ENCODE assay signal across 8 cellular contexts in the genomic region with DNA sequence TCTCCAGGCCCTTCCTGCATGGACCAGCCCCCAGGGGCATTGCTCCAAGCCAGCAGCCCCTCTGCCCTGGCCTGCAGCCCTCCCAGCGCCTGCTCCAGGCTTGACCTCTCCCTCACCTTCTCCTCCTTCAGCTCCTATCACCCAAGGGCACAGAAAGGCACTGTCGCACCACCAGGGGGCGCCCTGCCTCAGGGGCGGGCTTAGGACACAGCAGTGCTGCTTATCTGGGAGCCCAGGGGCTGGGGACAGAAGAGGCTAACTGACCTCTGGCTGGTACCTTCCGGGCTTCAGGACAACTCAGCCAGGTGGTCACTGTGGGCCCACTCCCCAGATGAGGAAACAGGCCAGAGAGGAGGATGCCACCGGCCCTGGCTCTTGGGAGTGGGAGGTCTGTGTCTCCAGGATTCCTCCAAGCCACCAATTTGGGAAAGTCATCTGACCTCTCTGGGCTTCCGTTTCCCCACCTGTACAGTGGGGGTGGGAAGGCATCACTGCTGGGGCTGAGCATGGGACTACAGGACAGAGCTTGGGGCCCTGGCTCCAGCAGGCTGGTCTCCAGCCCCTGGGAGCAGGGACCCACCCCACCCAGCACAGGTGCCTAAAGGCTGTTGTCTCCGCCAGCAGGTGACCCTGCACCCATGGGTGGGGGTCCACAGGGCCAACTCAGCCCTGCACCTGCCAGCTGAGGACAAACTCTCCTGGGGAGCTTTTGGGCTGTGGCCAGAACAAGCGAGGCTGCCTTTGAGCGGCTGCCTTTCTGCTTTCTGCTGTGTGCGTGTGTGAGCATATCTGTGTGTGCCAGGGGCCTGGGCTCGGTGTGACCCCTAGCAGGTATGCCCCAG. TPM values are rescaled to one million over a fixed set of nuclear protein-coding genes. Genes with fewer than 3 reads are reported as not detected.
A peak's percentile ranks its signal among the peaks of the same experiment; 100 is the strongest.
DNase-seq lines count a peak whose midpoint lies in the region; ATAC-seq, FAIRE-seq and TF ChIP-seq lines count a peak whose summit lies in the region.

No MANE protein-coding gene starts in this region.

- no peak overlapping the region for H3K27ac ChIP-seq in psoas muscle

- intact Hi-C loops in left cardiac atrium (cut with DNase I), result loop anchor here (2.0 to 10.0 kb wide), 5 partner anchors 82 to 264 kb away; no protein-coding TSS in a partner anchor
- intact Hi-C loops in psoas muscle (cut with DNase I), result loop anchor here (1.0 to 5.0 kb wide), 6 partner anchors 62 to 262 kb away; a partner anchor contains a TSS

- peak; percentile 53 for FAIRE-seq in urothelium cell line (lab: Jason Lieb, UNC)

- 29 to 37% (median 35%) methylated on average over 10 to 12 of the region's 12 CpGs for WGBS in psoas muscle, 3 donors

- H3K4me1 ChIP-seq in psoas muscle, result peaks cover 2% of the 10 kb centered on the region

- peak; percentile 82 for DNase-seq in AG20443 (ENCODE audit: low spot score)
- peak; percentile 96 for DNase-seq in NCI-H1694 (lab: John Stamatoyannopoulos, UW)
- peak; percentile 82 for DNase-seq in T-helper 2 cell treated with Interferon-gamma antibody and Interleukin-4, amounts not matched to agents 5 μg/mL and 100 μg/mL, for 36 hours (ENCODE audit: low spot score)
- DNase-seq in amniotic epithelial cell (ENCODE audit: low read depth), result peak; percentile 62
- peak; percentile 83 for DNase-seq in left cardiac atrium
- DNase-seq in psoas muscle, result peak; percentile 88 to 92
- DNase-seq in urothelium cell line (ENCODE audit: low spot score), result peak; percentile 68

- no peaks in the 10 kb centered on the region for H3K9me3 ChIP-seq in psoas muscle

- peak overlapping the region; percentile 60 for H3K27ac Mint-ChIP-seq in T-helper 2 cell treated with Interferon-gamma antibody and Interleukin-4, amounts not matched to agents 5 μg/mL and 100 μg/mL, for 36 hours

- peaks cover 12% of the 10 kb centered on the region for H3K4me1 Mint-ChIP-seq in T-helper 2 cell treated with Interferon-gamma antibody and Interleukin-4, amounts not matched to agents 5 μg/mL and 100 μg/mL, for 36 hours (ENCODE audit: low read depth)

- H3K27me3 Mint-ChIP-seq in T-helper 2 cell treated with Interferon-gamma antibody and Interleukin-4, amounts not matched to agents 5 μg/mL and 100 μg/mL, for 36 hours (ENCODE audit: low read depth), result peaks cover 10% of the 10 kb centered on the region

- TF ChIP-seq CTCF in psoas muscle (IDR thresholded peaks at IDR 0.05), result peak; percentile 97

- H3K36me3 Mint-ChIP-seq in T-helper 2 cell treated with Interferon-gamma antibody and Interleukin-4, amounts not matched to agents 5 μg/mL and 100 μg/mL, for 36 hours (ENCODE audit: low read depth), result no peaks in the 10 kb centered on the region

- peak; percentile 30 for ATAC-seq in GM21390 (IDR thresholded peaks at IDR 0.05; ENCODE audit: unreplicated experiment)
- ATAC-seq in left cardiac atrium, result peak; percentile 36 to 40
- ATAC-seq in psoas muscle, result peak; percentile 71 to 88 (median 79)

- peaks cover 0 to 42% (median 13%) of the 10 kb centered on the region in 3 donors for H3K27me3 ChIP-seq in psoas muscle (ENCODE audit: insufficient read depth in 3 of 3, low read length in 2 of 3)

- H3K4me3 ChIP-seq in psoas muscle, result no peak overlapping the region

- H3K9me3 Mint-ChIP-seq in T-helper 2 cell treated with Interferon-gamma antibody and Interleukin-4, amounts not matched to agents 5 μg/mL and 100 μg/mL, for 36 hours, result no peaks in the 10 kb centered on the region

- no peaks in the 10 kb centered on the region for H3K36me3 ChIP-seq in psoas muscle (ENCODE audit: insufficient read depth in 1 of 2, low read depth in 1 of 2)

- no peak overlapping the region for H3K4me3 Mint-ChIP-seq in T-helper 2 cell treated with Interferon-gamma antibody and Interleukin-4, amounts not matched to agents 5 μg/mL and 100 μg/mL, for 36 hours

RNA-seq across cellular contexts. Expression of a gene that starts 25.5 kb away (rescaled TPM):
- total RNA-seq in left cardiac atrium, result 1 to 10 TPM; 1.1 to 2.1 TPM
- under 1 TPM; 0.34 to 0.60 (median 0.41) TPM for total RNA-seq in psoas muscle
- polyA plus RNA-seq in psoas muscle, result under 1 TPM; 0.08 to 0.14 (median 0.13) TPM
